ENCODE assay signal across 25 cellular contexts in genomic region chr20:57843941-57844625, GRCh38.
"Had no signal": no experiment of that assay in that cellular context is flagged by ENCODE, and none has a peak within 500 bp of the region (broad histone marks: within the 10 kb centered on the region; RNA-seq: fewer than 3 reads in every experiment).

No MANE protein-coding gene starts in this region.

- H3K36me3 Mint-ChIP-seq: activated naive CD8-positive, alpha-beta T cell treated with anti-CD3 and anti-CD28 coated beads, Interleukin-2, amount 10 ng/mL, durations not matched to agents 7 days and 5 days; immature natural killer cell; naive thymus-derived CD4-positive, alpha-beta T cell; stimulated activated naive B cell treated with anti-CD40 and anti-IgM and Interleukin-4, amounts not matched to agents 10 μg/mL and 1 μg/mL and 100 μg/mL, for 72 hours; T-cell had no signal

- H2AFZ ChIP-seq: hepatocyte had no signal

- H3K4me3 ChIP-seq: breast epithelium, coronary artery, hepatocyte, left ventricle myocardium inferior, pancreas, right lobe of liver, skin epidermis, upper lobe of right lung had no signal

- H3K4me2 ChIP-seq: hepatocyte had no signal

- ATAC-seq: activated CD4-positive, CD25-positive, alpha-beta regulatory T cell treated with anti-CD3 and anti-CD28 coated beads, Interleukin-2, amount 50 U/mL, for 24 hours; foreskin keratinocyte; naive thymus-derived CD4-positive, alpha-beta T cell; pancreas; right lobe of liver; stimulated activated naive B cell treated with anti-CD40 and anti-IgM and Interleukin-4, amounts not matched to agents 10 μg/mL and 1 μg/mL and 100 μg/mL, for 72 hours; T-cell; upper lobe of right lung had no signal

- H3K27ac ChIP-seq: breast epithelium, coronary artery, foreskin keratinocyte, hepatocyte, left ventricle myocardium inferior, pancreas, right lobe of liver, skin epidermis, upper lobe of right lung, VCaP had no signal

- H3K27ac Mint-ChIP-seq: activated CD4-positive, alpha-beta memory T cell treated with anti-CD3 and anti-CD28 coated beads, Interleukin-2, amount 10 ng/mL, durations not matched to agents 7 days and 5 days; activated CD4-positive, alpha-beta T cell treated with anti-CD3 and anti-CD28 coated beads, Interleukin-2, amount 10 ng/mL, durations not matched to agents 24 days and 14 days; activated naive CD8-positive, alpha-beta T cell treated with anti-CD3 and anti-CD28 coated beads, Interleukin-2, amount 10 ng/mL, durations not matched to agents 7 days and 5 days; activated T-cell treated with anti-CD3 and anti-CD28 coated beads, Interleukin-2, amount 50 U/mL, for 24 hours; naive thymus-derived CD4-positive, alpha-beta T cell; T-cell; T-helper 2 cell treated with Interferon-gamma antibody and Interleukin-4, amounts not matched to agents 5 μg/mL and 100 μg/mL, for 36 hours had no signal

- H3K9me3 Mint-ChIP-seq: activated CD4-positive, alpha-beta memory T cell treated with anti-CD3 and anti-CD28 coated beads, Interleukin-2, amount 10 ng/mL, durations not matched to agents 7 days and 5 days; activated CD4-positive, alpha-beta T cell treated with anti-CD3 and anti-CD28 coated beads, Interleukin-2, amount 10 ng/mL, durations not matched to agents 24 days and 14 days; activated naive CD8-positive, alpha-beta T cell treated with anti-CD3 and anti-CD28 coated beads, Interleukin-2, amount 10 ng/mL, durations not matched to agents 7 days and 5 days; activated T-cell treated with anti-CD3 and anti-CD28 coated beads, Interleukin-2, amount 50 U/mL, for 24 hours; immature natural killer cell; T-helper 2 cell treated with Interferon-gamma antibody and Interleukin-4, amounts not matched to agents 5 μg/mL and 100 μg/mL, for 36 hours had no signal

- H3K4me1 ChIP-seq: breast epithelium, foreskin keratinocyte, pancreas, right lobe of liver, upper lobe of right lung had no signal

- H3K36me3 ChIP-seq: breast epithelium, left ventricle myocardium inferior, pancreas, right lobe of liver, upper lobe of right lung had no signal

- H3K4me3 Mint-ChIP-seq: activated CD4-positive, alpha-beta memory T cell treated with anti-CD3 and anti-CD28 coated beads, Interleukin-2, amount 10 ng/mL, durations not matched to agents 7 days and 5 days; activated CD4-positive, alpha-beta T cell treated with anti-CD3 and anti-CD28 coated beads, Interleukin-2, amount 10 ng/mL, durations not matched to agents 24 days and 14 days; activated naive CD8-positive, alpha-beta T cell treated with anti-CD3 and anti-CD28 coated beads, Interleukin-2, amount 10 ng/mL, durations not matched to agents 7 days and 5 days; activated T-cell treated with anti-CD3 and anti-CD28 coated beads, Interleukin-2, amount 50 U/mL, for 24 hours; immature natural killer cell; naive thymus-derived CD4-positive, alpha-beta T cell; stimulated activated naive B cell treated with anti-CD40 and anti-IgM and Interleukin-4, amounts not matched to agents 10 μg/mL and 1 μg/mL and 100 μg/mL, for 72 hours; T-cell; T-helper 2 cell treated with Interferon-gamma antibody and Interleukin-4, amounts not matched to agents 5 μg/mL and 100 μg/mL, for 36 hours had no signal

- H3K27me3 ChIP-seq: breast epithelium, hepatocyte, pancreas, right lobe of liver, upper lobe of right lung had no signal

- DNase-seq: activated CD4-positive, alpha-beta memory T cell treated with anti-CD3 and anti-CD28 coated beads, Interleukin-2, amount 10 ng/mL, durations not matched to agents 7 days and 5 days; activated CD4-positive, alpha-beta T cell treated with anti-CD3 and anti-CD28 coated beads, Interleukin-2, amount 10 ng/mL, durations not matched to agents 24 days and 14 days; activated naive CD4-positive, alpha-beta T cell treated with Interleukin-2 at 50 U/mL for 16 hours; activated naive CD8-positive, alpha-beta T cell treated with anti-CD3 and anti-CD28 coated beads, Interleukin-2, amount 10 ng/mL, durations not matched to agents 7 days and 5 days; activated T-cell treated with anti-CD3 and anti-CD28 coated beads, Interleukin-2, amount 50 U/mL, for 24 hours; amniotic stem cell; cerebellar nuclear complex; erythroblast; foreskin keratinocyte; immature natural killer cell; kidney glomerular epithelial cell; left ventricle myocardium inferior; naive thymus-derived CD4-positive, alpha-beta T cell; right lobe of liver; stimulated activated naive B cell treated with anti-CD40 and anti-IgM and Interleukin-4, amounts not matched to agents 10 μg/mL and 1 μg/mL and 100 μg/mL, for 72 hours; T-cell; upper lobe of right lung had no signal

- H3K9me3 ChIP-seq: breast epithelium, pancreas, right lobe of liver, upper lobe of right lung had no signal

- H3K27me3 Mint-ChIP-seq: activated naive CD8-positive, alpha-beta T cell treated with anti-CD3 and anti-CD28 coated beads, Interleukin-2, amount 10 ng/mL, durations not matched to agents 7 days and 5 days had no signal

- H3K79me2 ChIP-seq: hepatocyte had no signal

- H3K4me1 Mint-ChIP-seq: activated CD4-positive, alpha-beta memory T cell treated with anti-CD3 and anti-CD28 coated beads, Interleukin-2, amount 10 ng/mL, durations not matched to agents 7 days and 5 days; activated CD4-positive, alpha-beta T cell treated with anti-CD3 and anti-CD28 coated beads, Interleukin-2, amount 10 ng/mL, durations not matched to agents 24 days and 14 days; activated naive CD8-positive, alpha-beta T cell treated with anti-CD3 and anti-CD28 coated beads, Interleukin-2, amount 10 ng/mL, durations not matched to agents 7 days and 5 days; immature natural killer cell; naive thymus-derived CD4-positive, alpha-beta T cell; stimulated activated naive B cell treated with anti-CD40 and anti-IgM and Interleukin-4, amounts not matched to agents 10 μg/mL and 1 μg/mL and 100 μg/mL, for 72 hours; T-cell had no signal
